Comparison of ENCODE assay signal across 8 cellular contexts in the genomic region with DNA sequence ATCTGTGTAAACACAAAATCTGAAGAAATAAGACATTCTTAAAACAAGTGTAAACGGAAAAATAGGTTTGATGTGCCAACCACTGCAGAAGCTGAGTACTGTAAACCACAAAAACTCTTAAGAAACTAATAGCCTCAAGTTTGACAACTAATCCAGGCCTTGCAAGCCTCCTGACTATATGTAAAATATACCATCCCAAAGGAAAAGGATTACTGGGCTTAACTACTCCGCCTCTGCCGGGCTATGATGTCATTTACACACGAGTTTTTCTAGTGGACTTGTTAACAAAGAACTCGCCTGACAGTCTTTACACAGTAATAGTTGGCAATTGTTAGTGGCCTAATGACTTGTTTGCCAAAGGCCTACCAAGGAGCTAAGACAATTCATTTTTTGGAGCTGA. TPM values are rescaled to one million over a fixed set of nuclear protein-coding genes. Genes with fewer than 3 reads are reported as not detected.
DNase-seq lines count a peak whose midpoint lies in the region; ATAC-seq, FAIRE-seq and TF ChIP-seq lines count a peak whose summit lies in the region.

No MANE protein-coding gene starts in this region.

- H3K4me1 ChIP-seq in keratinocyte (ENCODE audit: control insufficient read depth, extremely low read depth, insufficient read depth, low read length), result peaks cover 46% of the 10 kb centered on the region

- in situ Hi-C loops in GM13976 (cut with MboI; ENCODE audit: low sequenced_read_pairs, unreplicated experiment), result loop anchor here (25.0 kb wide), 1 partner anchor 308 kb away; no protein-coding TSS in a partner anchor

- peaks cover 24% of the 10 kb centered on the region for H3K36me3 Mint-ChIP-seq in activated naive CD8-positive, alpha-beta T cell treated with anti-CD3 and anti-CD28 coated beads, Interleukin-2, amount 50 U/mL, for 24 hours (ENCODE audit: low read depth)
- peaks cover 14% of the 10 kb centered on the region in 2 donors for H3K36me3 Mint-ChIP-seq in stimulated activated naive B cell treated with anti-CD40 and anti-IgM and Interleukin-4, amounts not matched to agents 10 μg/mL and 1 μg/mL and 100 μg/mL, for 72 hours

- H3K27me3 Mint-ChIP-seq in activated naive CD8-positive, alpha-beta T cell treated with anti-CD3 and anti-CD28 coated beads, Interleukin-2, amount 50 U/mL, for 24 hours, result no peaks in the 10 kb centered on the region
- no peaks in the 10 kb centered on the region for H3K27me3 Mint-ChIP-seq in stimulated activated naive B cell treated with anti-CD40 and anti-IgM and Interleukin-4, amounts not matched to agents 10 μg/mL and 1 μg/mL and 100 μg/mL, for 72 hours

- TF ChIP-seq CTCF in keratinocyte (optimal IDR thresholded peaks at IDR 0.05 in 1 of 3, IDR thresholded peaks at IDR 0.05 in 1 of 3, conservative IDR thresholded peaks at IDR 0.05 in 1 of 3; ENCODE audit: extremely low read depth in 1 of 3, insufficient read depth in 2 of 3, low read length in 3 of 3) (no peak), GM13976 (IDR thresholded peaks at IDR 0.05; ENCODE audit: borderline replicate concordance, control extremely low read depth, extremely low read depth, insufficient read depth, missing control alignments) (no peak)

- DNase-seq in COLO829 (ENCODE audit: low spot score), result peak; percentile 15
- DNase-seq in Jurkat, Clone E6-1 (ENCODE audit: low read depth, low spot score), result peak; percentile 16
- no peak for DNase-seq in activated naive CD8-positive, alpha-beta T cell treated with anti-CD3 and anti-CD28 coated beads, Interleukin-2, amount 50 U/mL, for 24 hours
- DNase-seq in keratinocyte (ENCODE audit: low read depth, low spot score), result no peak
- no peak for DNase-seq in stimulated activated naive B cell treated with anti-CD40 and anti-IgM and Interleukin-4, amounts not matched to agents 10 μg/mL and 1 μg/mL and 100 μg/mL, for 72 hours
- no peak for DNase-seq in GM13976 (ENCODE audit: low spot score)

- H3K79me2 ChIP-seq in keratinocyte (ENCODE audit: control insufficient read depth, insufficient read depth, low read length), result peaks cover 71% of the 10 kb centered on the region

- peak overlapping the region; percentile 82 for H3K4me2 ChIP-seq in keratinocyte (ENCODE audit: control insufficient read depth, extremely low read depth, insufficient read depth, low read depth, low read length)

- H3K27ac ChIP-seq in keratinocyte (ENCODE audit: control insufficient read depth, insufficient read depth, low read length), result peak overlapping the region; percentile 78

- FAIRE-seq in keratinocyte (lab: Jason Lieb, UNC), result peak; percentile 82

- no peak for ATAC-seq in activated naive CD8-positive, alpha-beta T cell treated with anti-CD3 and anti-CD28 coated beads, Interleukin-2, amount 50 U/mL, for 24 hours
- no peak for ATAC-seq in stimulated activated naive B cell treated with anti-CD40 and anti-IgM and Interleukin-4, amounts not matched to agents 10 μg/mL and 1 μg/mL and 100 μg/mL, for 72 hours (replicated peaks)
- ATAC-seq in HG03460 (IDR thresholded peaks at IDR 0.05; ENCODE audit: unreplicated experiment) (no peak), HG03097 (IDR thresholded peaks at IDR 0.05; ENCODE audit: low FRiP score, unreplicated experiment) (no peak)

- peaks cover 3% of the 10 kb centered on the region for H3K9me1 ChIP-seq in keratinocyte (ENCODE audit: control insufficient read depth, extremely low read depth, insufficient read depth, low read length)

- peaks cover 1 to 11% of the 10 kb centered on the region in 2 experiments for H3K36me3 ChIP-seq in keratinocyte (ENCODE audit: control insufficient read depth in 2 of 2, extremely low read depth in 1 of 2, insufficient read depth in 2 of 2, low read length in 2 of 2)

- no peaks in the 10 kb centered on the region for H3K9me3 ChIP-seq in keratinocyte (ENCODE audit: control insufficient read depth, low read depth, low read length)

- peaks cover 53% of the 10 kb centered on the region for H4K20me1 ChIP-seq in keratinocyte (ENCODE audit: control insufficient read depth, extremely low read depth, insufficient read depth, low read length)

- H3K9me3 Mint-ChIP-seq in activated naive CD8-positive, alpha-beta T cell treated with anti-CD3 and anti-CD28 coated beads, Interleukin-2, amount 50 U/mL, for 24 hours, result no peaks in the 10 kb centered on the region
- no peaks in the 10 kb centered on the region for H3K9me3 Mint-ChIP-seq in stimulated activated naive B cell treated with anti-CD40 and anti-IgM and Interleukin-4, amounts not matched to agents 10 μg/mL and 1 μg/mL and 100 μg/mL, for 72 hours

- H3K27me3 ChIP-seq in keratinocyte (ENCODE audit: control insufficient read depth, extremely low read depth, insufficient read depth, low read length), result no peaks in the 10 kb centered on the region

- H3K4me3 Mint-ChIP-seq in activated naive CD8-positive, alpha-beta T cell treated with anti-CD3 and anti-CD28 coated beads, Interleukin-2, amount 50 U/mL, for 24 hours, result peak overlapping the region; percentile 93
- peak overlapping the region; percentile 96 to 98 for H3K4me3 Mint-ChIP-seq in stimulated activated naive B cell treated with anti-CD40 and anti-IgM and Interleukin-4, amounts not matched to agents 10 μg/mL and 1 μg/mL and 100 μg/mL, for 72 hours

- peaks cover 62% of the 10 kb centered on the region for H3K4me1 Mint-ChIP-seq in activated naive CD8-positive, alpha-beta T cell treated with anti-CD3 and anti-CD28 coated beads, Interleukin-2, amount 50 U/mL, for 24 hours
- peaks cover 25 to 63% of the 10 kb centered on the region in 2 donors for H3K4me1 Mint-ChIP-seq in stimulated activated naive B cell treated with anti-CD40 and anti-IgM and Interleukin-4, amounts not matched to agents 10 μg/mL and 1 μg/mL and 100 μg/mL, for 72 hours

- H3K9ac ChIP-seq in keratinocyte (ENCODE audit: control insufficient read depth, extremely low read depth, insufficient read depth, low read length), result peak overlapping the region; percentile 94

- peak overlapping the region; percentile 88 for H3K4me3 ChIP-seq in Jurkat, Clone E6-1 (ENCODE audit: low read length)
- H3K4me3 ChIP-seq in keratinocyte (ENCODE audit: control insufficient read depth in 2 of 3, extremely low read depth in 1 of 3, insufficient read depth in 2 of 3, low read depth in 1 of 3, low read length in 3 of 3), result peak overlapping the region; percentile 84 to 97 (median 92)

- H3K27ac Mint-ChIP-seq in activated naive CD8-positive, alpha-beta T cell treated with anti-CD3 and anti-CD28 coated beads, Interleukin-2, amount 50 U/mL, for 24 hours, result peak overlapping the region; percentile 89
- no peak overlapping the region for H3K27ac Mint-ChIP-seq in stimulated activated naive B cell treated with anti-CD40 and anti-IgM and Interleukin-4, amounts not matched to agents 10 μg/mL and 1 μg/mL and 100 μg/mL, for 72 hours

- dilution Hi-C loops in keratinocyte (cut with MboI; ENCODE audit: extremely low pct_ligation_motif_present, low sequenced_read_pairs), result no loop called here

- no peak overlapping the region for H2AFZ ChIP-seq in keratinocyte (ENCODE audit: control insufficient read depth, low read length)

RNA-seq across cellular contexts. Expression of gene KIF5B, which starts 2.1 kb away (rescaled TPM):
- 54.7 TPM for polyA plus RNA-seq in Jurkat, Clone E6-1 (2012; ENCODE audit: insufficient read depth, insufficient read length)
- polyA plus RNA-seq in keratinocyte, result 50.5 to 82.1 TPM (median 61.9 TPM) in 3 replicates
- 530 TPM for polyA plus RNA-seq in keratinocyte (2011; ENCODE audit: low read depth)
- polyA plus RNA-seq in keratinocyte (2011; cell fraction: cytosol; rRNA removed), result 53.0 and 78.8 TPM in 2 replicates
- polyA plus RNA-seq in keratinocyte (2011; cell fraction: nucleus; rRNA removed), result 49.7 and 76.4 TPM in 2 replicates
- polyA plus RNA-seq in keratinocyte (2012; ENCODE audit: low replicate concordance), result 78.7 and 85.6 TPM in 2 replicates
- polyA minus RNA-seq in keratinocyte, result 14.3 to 90.5 TPM (median 37.5 TPM) in 3 replicates
- 72.5 TPM for polyA minus RNA-seq in keratinocyte (2011; cell fraction: cytosol; rRNA and poly(A)+ RNA removed)
- 44.1 and 97.3 TPM in 2 replicates for polyA minus RNA-seq in keratinocyte (2011; cell fraction: nucleus; rRNA and poly(A)+ RNA removed)

Comparison
In these comparisons a context has a peak if more than half of its experiments do, and no peak if none do; other contexts are left out.
1. DNase-seq: peak in COLO829 (single experiment) and Jurkat, Clone E6-1 (single experiment); none in activated naive CD8-positive, alpha-beta T cell treated with anti-CD3 and anti-CD28 coated beads, Interleukin-2, amount 50 U/mL, for 24 hours (single experiment), keratinocyte (single experiment), stimulated activated naive B cell treated with anti-CD40 and anti-IgM and Interleukin-4, amounts not matched to agents 10 μg/mL and 1 μg/mL and 100 μg/mL, for 72 hours (single experiment) and GM13976 (single experiment).